1 cellular context compared by ENCODE assay signal in genomic region chr19:2807379-2808128, GRCh38.
TF ChIP-seq lines count a peak whose summit lies in the region.

No MANE protein-coding gene starts in this region.

TF ChIP-seq in GM12878, 131 proteins besides CTCF, POLR2A, EP300 and RAD21:
- TF ChIP-seq DPF2 (IDR thresholded peaks at IDR 0.05) (no peak), ZZZ3 (IDR thresholded peaks at IDR 0.05; ENCODE audit: control insufficient read depth, insufficient read length, low read depth) (no peak), CHD4 (IDR thresholded peaks at IDR 0.05) (no peak), CREB1 (IDR thresholded peaks at IDR 0.05; ENCODE audit: low read depth) (no peak), ATF7 (IDR thresholded peaks at IDR 0.05; ENCODE audit: low read depth) (no peak), TAF1 (IDR thresholded peaks at IDR 0.05; ENCODE audit: borderline replicate concordance, low read depth, low read length) (no peak), MLLT1 (IDR thresholded peaks at IDR 0.05) (no peak), MYC (IDR thresholded peaks at IDR 0.05; ENCODE audit: insufficient read depth, insufficient read length, insufficient replicate concordance, low read length, severe bottlenecking) (no peak), PBX3 (IDR thresholded peaks at IDR 0.05; ENCODE audit: insufficient replicate concordance, low read depth, low read length) (no peak), USF2 (IDR thresholded peaks at IDR 0.05; ENCODE audit: borderline replicate concordance, low read depth, low read length) (no peak), TCF7 (IDR thresholded peaks at IDR 0.05; ENCODE audit: borderline replicate concordance) (no peak), YBX1 (IDR thresholded peaks at IDR 0.05) (no peak)
